17 cellular contexts compared by ENCODE assay signal in the genomic region with DNA sequence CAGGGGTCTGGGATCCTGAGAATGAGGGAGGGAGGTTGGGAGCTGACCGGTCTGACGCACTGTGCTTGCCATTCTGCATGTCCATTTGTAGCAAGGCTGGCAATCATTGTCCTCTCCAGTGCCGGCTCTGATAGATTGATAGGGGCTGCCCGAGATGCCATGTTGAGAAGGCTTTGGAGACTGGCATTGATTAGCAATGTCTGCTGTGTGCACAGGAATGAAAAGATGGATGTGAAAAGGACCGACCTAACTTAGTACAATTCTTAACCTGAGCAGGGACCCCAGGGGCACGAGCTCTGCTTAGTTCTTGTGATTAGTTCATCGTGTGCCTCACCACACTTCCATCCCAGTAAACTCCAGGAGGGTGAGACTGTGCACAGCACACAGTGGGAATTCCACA.
"Had no signal": no experiment of that assay in that cellular context is flagged by ENCODE, and none has a peak within 500 bp of the region (broad histone marks: within the 10 kb centered on the region; RNA-seq: fewer than 3 reads in every experiment).

No MANE protein-coding gene starts in this region.

- H3K27me3 ChIP-seq: body of pancreas, colonic mucosa, sigmoid colon had no signal

- H3K36me3 ChIP-seq: colonic mucosa, left ventricle myocardium inferior, sigmoid colon had no signal

- H3K4me3 Mint-ChIP-seq: activated naive CD8-positive, alpha-beta T cell; immature natural killer cell; stimulated activated naive B cell treated with anti-CD40 and anti-IgM and Interleukin-4, amounts not matched to agents 10 μg/mL and 1 μg/mL and 100 μg/mL, for 72 hours had no signal

- H3K27ac Mint-ChIP-seq: activated naive CD8-positive, alpha-beta T cell had no signal

- H3K4me3 ChIP-seq: body of pancreas, colonic mucosa, left ventricle myocardium inferior, sigmoid colon had no signal

- H3K9me3 Mint-ChIP-seq: immature natural killer cell; stimulated activated naive B cell treated with anti-CD40 and anti-IgM and Interleukin-4, amounts not matched to agents 10 μg/mL and 1 μg/mL and 100 μg/mL, for 72 hours had no signal

- H3K9me3 ChIP-seq: body of pancreas, colonic mucosa, left ventricle myocardium inferior, sigmoid colon had no signal

- H3K36me3 Mint-ChIP-seq: activated naive CD8-positive, alpha-beta T cell; immature natural killer cell had no signal

- H3K27me3 Mint-ChIP-seq: activated naive CD8-positive, alpha-beta T cell; stimulated activated naive B cell treated with anti-CD40 and anti-IgM and Interleukin-4, amounts not matched to agents 10 μg/mL and 1 μg/mL and 100 μg/mL, for 72 hours had no signal

- H3K27ac ChIP-seq: body of pancreas, colonic mucosa, left ventricle myocardium inferior had no signal

- DNase-seq: activated CD4-positive, alpha-beta T cell treated with anti-CD3 and anti-CD28 coated beads, Interleukin-2, amount 50 U/mL, for 1 hour; activated CD8-positive, alpha-beta memory T cell treated with anti-CD3 and anti-CD28 coated beads, Interleukin-2, amount 50 U/mL, for 4 hours; activated gamma-delta T cell treated with Interleukin-2 at 50 U/mL for 16 hours; activated T-cell treated with anti-CD3 and anti-CD28 coated beads, Interleukin-2, amount 50 U/mL, for 48 hours; amygdala; body of pancreas; central memory CD4-positive, alpha-beta T cell; colonic mucosa; immature natural killer cell; kidney glomerular epithelial cell; left ventricle myocardium inferior; mammary epithelial cell; sigmoid colon; stimulated activated CD4-positive, alpha-beta T cell treated with anti-CD3 and anti-CD28 coated beads, Interleukin-4, amount 100 ng/mL, for 4 hours; stimulated activated naive B cell treated with anti-CD40 and anti-IgM and Interleukin-4, amounts not matched to agents 10 μg/mL and 1 μg/mL and 100 μg/mL, for 72 hours; T1000 had no signal

- ATAC-seq: body of pancreas; stimulated activated naive B cell treated with anti-CD40 and anti-IgM and Interleukin-4, amounts not matched to agents 10 μg/mL and 1 μg/mL and 100 μg/mL, for 72 hours had no signal
